In genomic region chr7:124879771-124880170, GRCh38 we compare ENCODE assay signal across 23 cellular contexts.
"Had no signal": no experiment of that assay in that cellular context is flagged by ENCODE, and none has a peak within 500 bp of the region (broad histone marks: within the 10 kb centered on the region; RNA-seq: fewer than 3 reads in every experiment).

No MANE protein-coding gene starts in this region.

- H3K4me1 ChIP-seq: esophagus muscularis mucosa, foreskin keratinocyte, gastroesophageal sphincter, heart left ventricle, left lung, lower lobe of right lung had no signal

- H3K27ac ChIP-seq: coronary artery, esophagus muscularis mucosa, foreskin keratinocyte, gastroesophageal sphincter, heart left ventricle, hepatocyte, left lung, lower lobe of right lung had no signal

- H2AFZ ChIP-seq: hepatocyte had no signal

- H3K79me2 ChIP-seq: hepatocyte had no signal

- DNase-seq: dermis blood vessel endothelial cell; dorsolateral prefrontal cortex; effector CD4-positive, alpha-beta T cell; effector memory CD4-positive, alpha-beta T cell; foreskin keratinocyte; heart left ventricle; hypothalamus; immature natural killer cell; islet precursor cell; kidney; kidney glomerular epithelial cell; left lung; left ventricle myocardium superior; lower lobe of right lung; mesenchymal stem cell; mucosa of descending colon; naive B cell had no signal

- H3K4me3 ChIP-seq: coronary artery, dorsolateral prefrontal cortex, esophagus muscularis mucosa, gastroesophageal sphincter, heart left ventricle, hepatocyte, left lung, lower lobe of right lung, mucosa of descending colon had no signal

- H3K27me3 ChIP-seq: dorsolateral prefrontal cortex, esophagus muscularis mucosa, foreskin keratinocyte, gastroesophageal sphincter, heart left ventricle, hepatocyte, left lung had no signal

- FAIRE-seq: colon, endothelial cell of umbilical vein, kidney had no signal

- H3K4me2 ChIP-seq: hepatocyte had no signal

- ATAC-seq: foreskin keratinocyte, gastroesophageal sphincter, heart left ventricle, left lung, left ventricle myocardium superior, lower lobe of right lung, mucosa of descending colon had no signal

- H3K36me3 ChIP-seq: gastroesophageal sphincter, left lung, lower lobe of right lung had no signal

- H3K9me3 ChIP-seq: esophagus muscularis mucosa, gastroesophageal sphincter, heart left ventricle, left lung, lower lobe of right lung, mucosa of descending colon had no signal
